Comparison of ENCODE assay signal across 30 cellular contexts in genomic region chr15:72020799-72021198, GRCh38.
"Had no signal": no experiment of that assay in that cellular context is flagged by ENCODE, and none has a peak within 500 bp of the region (broad histone marks: within the 10 kb centered on the region; RNA-seq: fewer than 3 reads in every experiment).

No MANE protein-coding gene starts in this region.

- H3K9me3 ChIP-seq: ascending aorta had no signal

- H3K27me3 ChIP-seq: ascending aorta, cardiac muscle cell had no signal

- H3K27ac ChIP-seq: ascending aorta, VCaP had no signal

- ATAC-seq: activated CD8-positive, alpha-beta T cell treated with anti-CD3 and anti-CD28 coated beads for 36 hours; activated naive CD8-positive, alpha-beta T cell treated with anti-CD3 and anti-CD28 coated beads, Interleukin-2, amount 50 U/mL, for 24 hours; activated T-cell treated with anti-CD3 and anti-CD28 coated beads, Interleukin-2, amount 50 U/mL, for 4 hours; activated T-cell treated with anti-CD3 and anti-CD28 coated beads, Interleukin-2, amount 50 U/mL, for 72 hours; activated T-helper 17 cell treated with anti-CD3 and anti-CD28 coated beads, Interleukin-2, amount 50 U/mL, for 72 hours had no signal

- H3K4me1 ChIP-seq: ascending aorta had no signal

- DNase-seq: activated B cell treated with CpG ODN at 0.5 μM for 24 hours; activated CD4-positive, alpha-beta memory T cell treated with anti-CD3 and anti-CD28 coated beads for 36 hours; activated CD4-positive, alpha-beta T cell treated with anti-CD3 and anti-CD28 coated beads for 4 hours; activated CD4-positive, alpha-beta T cell treated with anti-CD3 and anti-CD28 coated beads, Interleukin-2, amount 10 ng/mL, durations not matched to agents 24 days and 14 days; activated CD4-positive, alpha-beta T cell treated with anti-CD3 and anti-CD28 coated beads, Interleukin-2, amount 50 U/mL, for 1 hour; activated CD4-positive, alpha-beta T cell treated with anti-CD3 and anti-CD28 coated beads, Interleukin-2, amount 50 U/mL, for 4 hours; activated CD4-positive, CD25-positive, alpha-beta regulatory T cell treated with anti-CD3 and anti-CD28 coated beads, Interleukin-2, amount 50 U/mL, for 72 hours; activated CD8-positive, alpha-beta memory T cell treated with anti-CD3 and anti-CD28 coated beads, Interleukin-2, amount 50 U/mL, for 4 hours; activated CD8-positive, alpha-beta T cell treated with anti-CD3 and anti-CD28 coated beads for 36 hours; activated effector memory CD4-positive, alpha-beta T cell treated with anti-CD3 and anti-CD28 coated beads, Interleukin-2, amount 50 U/mL, for 16 hours; activated gamma-delta T cell treated with Interleukin-2 at 50 U/mL for 16 hours; activated naive CD4-positive, alpha-beta T cell; activated naive CD4-positive, alpha-beta T cell treated with anti-CD3 and anti-CD28 coated beads for 36 hours; activated naive CD8-positive, alpha-beta T cell treated with anti-CD3 and anti-CD28 coated beads, Interleukin-2, amount 10 ng/mL, durations not matched to agents 7 days and 5 days; activated naive CD8-positive, alpha-beta T cell treated with anti-CD3 and anti-CD28 coated beads, Interleukin-2, amount 50 U/mL, for 24 hours; activated T-cell treated with anti-CD3 and anti-CD28 coated beads for 4 hours; activated T-cell treated with anti-CD3 and anti-CD28 coated beads, Interleukin-2, amount 50 U/mL, for 1 hour; activated T-cell treated with anti-CD3 and anti-CD28 coated beads, Interleukin-2, amount 50 U/mL, for 4 hours; activated T-cell treated with anti-CD3 and anti-CD28 coated beads, Interleukin-2, amount 50 U/mL, for 72 hours; amygdala; anterior cingulate cortex; caudate nucleus; cerebellar nuclear complex; T-helper 1 cell; T-helper 2 cell; T-helper 9 cell had no signal

- H3K4me3 ChIP-seq: ascending aorta, cardiac muscle cell had no signal
